10 cellular contexts compared by ENCODE assay signal in genomic region chr9:117413346-117414219, GRCh38. TPM values are rescaled to one million over a fixed set of nuclear protein-coding genes. Genes with fewer than 3 reads are reported as not detected.
DNase-seq lines count a peak whose midpoint lies in the region; ATAC-seq, FAIRE-seq and TF ChIP-seq lines count a peak whose summit lies in the region.
"Had no signal": no experiment of that assay in that cellular context is flagged by ENCODE, and none has a peak within 500 bp of the region (broad histone marks: within the 10 kb centered on the region; RNA-seq: fewer than 3 reads in every experiment).

No MANE protein-coding gene starts in this region.

- no peak for TF ChIP-seq POLR2A in GM12892 (IDR thresholded peaks at IDR 0.05; ENCODE audit: low read depth, low read length)

- peaks cover 64% of the 10 kb centered on the region for H3K27me3 ChIP-seq in skeletal muscle satellite cell (ENCODE audit: control insufficient read depth, insufficient read depth, low read length)

- DNase-seq in GM12892 (ENCODE audit: insufficient read length): peak; percentile 17
- peak; percentile 25 to 85 for DNase-seq in NCI-H526 (lab: John Stamatoyannopoulos, UW)
- DNase-seq in hypothalamus (lab: John Stamatoyannopoulos, UW): peak in 27 of 51 donors; percentile 6 to 62 (median 21)
- DNase-seq: activated CD4-positive, alpha-beta T cell treated with anti-CD3 and anti-CD28 coated beads, Interleukin-2, amount 50 U/mL, for 48 hours; stimulated activated CD4-positive, alpha-beta T cell treated with anti-CD3 and anti-CD28 coated beads, Interleukin-4, amount 100 ng/mL, for 24 hours had no signal

- peak overlapping the region; percentile 66 for H3K4me3 ChIP-seq in skeletal muscle satellite cell (ENCODE audit: low read length)

- ATAC-seq in GM21526 (IDR thresholded peaks at IDR 0.05; ENCODE audit: low FRiP score, unreplicated experiment) (no peak), HG03460 (IDR thresholded peaks at IDR 0.05; ENCODE audit: unreplicated experiment) (no peak), HG03039 (IDR thresholded peaks at IDR 0.05; ENCODE audit: unreplicated experiment) (no peak), GM21390 (IDR thresholded peaks at IDR 0.05; ENCODE audit: unreplicated experiment) (no peak)

- FAIRE-seq in GM12892 (lab: Jason Lieb, UNC): no peak

- H3K4me1 ChIP-seq in skeletal muscle satellite cell (ENCODE audit: control insufficient read depth, insufficient read depth, low read length): peaks cover 9% of the 10 kb centered on the region

- H3K9me3 ChIP-seq in skeletal muscle satellite cell (replicated peaks; ENCODE audit: low read length): no peaks in the 10 kb centered on the region

- no peaks in the 10 kb centered on the region for H3K36me3 ChIP-seq in skeletal muscle satellite cell (ENCODE audit: insufficient read depth, low read length)

- peak overlapping the region; percentile 85 for H3K4me2 ChIP-seq in skeletal muscle satellite cell (ENCODE audit: low read length)

- no peak overlapping the region for H3K9ac ChIP-seq in skeletal muscle satellite cell (ENCODE audit: low read depth, low read length)

RNA-seq across cellular contexts. Expression of gene ASTN2, which starts 1.3 kb away (rescaled TPM):
- 7.0 TPM for polyA plus RNA-seq in GM12892 (2012; ENCODE audit: missing spikeins)
- 8.9 and 10.0 TPM in 2 replicates for total RNA-seq in skeletal muscle satellite cell (2012; rRNA removed)
